In genomic region chr19:49450405-49450804, GRCh38 we compare ENCODE assay signal across 10 cellular contexts. TPM values are rescaled to one million over a fixed set of nuclear protein-coding genes. Genes with fewer than 3 reads are reported as not detected.
DNase-seq lines count a peak whose midpoint lies in the region; ATAC-seq and TF ChIP-seq lines count a peak whose summit lies in the region.
"Had no signal": no experiment of that assay in that cellular context is flagged by ENCODE, and none has a peak within 500 bp of the region (broad histone marks: within the 10 kb centered on the region; RNA-seq: fewer than 3 reads in every experiment).

No MANE protein-coding gene starts in this region.

- no peak overlapping the region for H2AFZ ChIP-seq in smooth muscle cell (ENCODE audit: low read depth)

- peak overlapping the region; percentile 95 for H3K9ac ChIP-seq in SK-N-MC (ENCODE audit: insufficient read length)
- H3K9ac ChIP-seq in smooth muscle cell (ENCODE audit: low read depth) = peak overlapping the region; percentile 87

- ATAC-seq in HG02973 (IDR thresholded peaks at IDR 0.05; ENCODE audit: unreplicated experiment) = no peak
- ATAC-seq in HG03439 (IDR thresholded peaks at IDR 0.05; ENCODE audit: unreplicated experiment) = no peak

- H3K27ac Mint-ChIP-seq in T-helper 2 cell treated with Interferon-gamma antibody and Interleukin-4, amounts not matched to agents 5 μg/mL and 100 μg/mL, for 36 hours = peak overlapping the region; percentile 69

- no peaks in the 10 kb centered on the region for H3K27me3 Mint-ChIP-seq in T-helper 2 cell treated with Interferon-gamma antibody and Interleukin-4, amounts not matched to agents 5 μg/mL and 100 μg/mL, for 36 hours (ENCODE audit: low read depth)

- peaks cover 34% of the 10 kb centered on the region for H3K4me1 Mint-ChIP-seq in T-helper 2 cell treated with Interferon-gamma antibody and Interleukin-4, amounts not matched to agents 5 μg/mL and 100 μg/mL, for 36 hours (ENCODE audit: low read depth)

- H3K4me3 ChIP-seq in SK-N-MC (peak overlapping the region; percentile 96), fibroblast of mammary gland (ENCODE audit: control insufficient read depth, low read depth, low read length) (peak overlapping the region; percentile 98), smooth muscle cell (peak overlapping the region; percentile 86)

- H3K27me3 ChIP-seq in smooth muscle cell (ENCODE audit: low read depth) = no peaks in the 10 kb centered on the region

- H3K27ac ChIP-seq in SK-N-MC (peak overlapping the region; percentile 26; the same call in 1 of the 2 replicates), smooth muscle cell (ENCODE audit: low read depth) (no peak overlapping the region)

- H3K36me3 ChIP-seq in SK-N-MC (ENCODE audit: insufficient read depth, low read length) (peaks cover 26% of the 10 kb centered on the region), smooth muscle cell (ENCODE audit: low read depth) (no peaks in the 10 kb centered on the region)

- no peaks in the 10 kb centered on the region for H3K79me2 ChIP-seq in smooth muscle cell (ENCODE audit: low read depth)

- H3K9me3 ChIP-seq in SK-N-MC (ENCODE audit: low read depth, low read length) (no peaks in the 10 kb centered on the region), smooth muscle cell (replicated peaks; ENCODE audit: low read depth) (no peaks in the 10 kb centered on the region)

- no peak for TF ChIP-seq CTCF in fibroblast of mammary gland (conservative IDR thresholded peaks at IDR 0.05; ENCODE audit: control insufficient read depth, insufficient read depth, low read depth, low read length)
- no peak for TF ChIP-seq CTCF in smooth muscle cell (IDR thresholded peaks at IDR 0.05; ENCODE audit: borderline replicate concordance, insufficient read depth, poor library complexity, severe bottlenecking)

- H3K36me3 Mint-ChIP-seq in T-helper 2 cell treated with Interferon-gamma antibody and Interleukin-4, amounts not matched to agents 5 μg/mL and 100 μg/mL, for 36 hours (ENCODE audit: low read depth) = peaks cover 46% of the 10 kb centered on the region

- DNase-seq in T-helper 2 cell treated with Interferon-gamma antibody and Interleukin-4, amounts not matched to agents 5 μg/mL and 100 μg/mL, for 36 hours (ENCODE audit: low spot score) = no peak
- DNase-seq in T-helper 2 cell = no peak
- DNase-seq in SK-N-MC (ENCODE audit: low read depth, low spot score) = no peak
- no peak for DNase-seq in fibroblast of mammary gland (ENCODE audit: low read depth)
- DNase-seq in smooth muscle cell (lab: John Stamatoyannopoulos, UW; ENCODE audit: unreplicated experiment) = no peak
- no peak for DNase-seq in SK-N-DZ (ENCODE audit: low spot score)
- DNase-seq: hippocampal formation, OCI-M1 had no signal

- peak overlapping the region; percentile 93 for H3K4me2 ChIP-seq in smooth muscle cell

- no peaks in the 10 kb centered on the region for H4K20me1 ChIP-seq in smooth muscle cell (ENCODE audit: low read depth)

- 92% methylated on average over 7 of the region's 7 CpGs for WGBS in smooth muscle cell (ENCODE audit: low lambda C conversion rate)

- H3F3A ChIP-seq in smooth muscle cell (ENCODE audit: low read depth) = no peaks in the 10 kb centered on the region

- H3K9me3 Mint-ChIP-seq in T-helper 2 cell treated with Interferon-gamma antibody and Interleukin-4, amounts not matched to agents 5 μg/mL and 100 μg/mL, for 36 hours = no peaks in the 10 kb centered on the region

- H3K4me3 Mint-ChIP-seq in T-helper 2 cell treated with Interferon-gamma antibody and Interleukin-4, amounts not matched to agents 5 μg/mL and 100 μg/mL, for 36 hours = peak overlapping the region; percentile 99

- peaks cover 13% of the 10 kb centered on the region for H3K4me1 ChIP-seq in smooth muscle cell (ENCODE audit: low read depth)

RNA-seq across cellular contexts. Expression of gene PIH1D1, which starts 1.2 kb away (rescaled TPM):
- total RNA-seq in smooth muscle cell = 54.7 and 77.1 TPM in 2 replicates
- polyA plus RNA-seq in smooth muscle cell = 84.9 and 89.8 TPM in 2 replicates
- 105 and 107 TPM in 2 replicates for polyA plus RNA-seq in SK-N-DZ (2014; cell fraction: cytosol; rRNA removed)
- polyA plus RNA-seq in SK-N-DZ (2014; cell fraction: nucleus; rRNA removed) = 190 and 225 TPM in 2 replicates

RNA-seq across cellular contexts. Expression of gene ALDH16A1, which starts 2.6 kb away (rescaled TPM):
- 10.5 and 18.6 TPM in 2 replicates for total RNA-seq in smooth muscle cell
- polyA plus RNA-seq in smooth muscle cell = 24.6 and 24.7 TPM in 2 replicates
- 6.8 and 14.6 TPM in 2 replicates for polyA plus RNA-seq in SK-N-DZ (2014; cell fraction: cytosol; rRNA removed)
- 20.4 and 21.3 TPM in 2 replicates for polyA plus RNA-seq in SK-N-DZ (2014; cell fraction: nucleus; rRNA removed)

RNA-seq across cellular contexts. Expression of gene SLC17A7, which starts 9.1 kb away (rescaled TPM):
- 0.04 and 0.54 TPM in 2 replicates for total RNA-seq in smooth muscle cell
- 0.39 TPM in 1 of 2 replicates, not detected in the other for polyA plus RNA-seq in smooth muscle cell
- not detected in 2 replicates for polyA plus RNA-seq in SK-N-DZ (2014; cell fraction: cytosol; rRNA removed)
- 0.16 TPM in 1 of 2 replicates, not detected in the other for polyA plus RNA-seq in SK-N-DZ (2014; cell fraction: nucleus; rRNA removed)

RNA-seq across cellular contexts. Expression of gene FLT3LG, which starts 23.6 kb away (rescaled TPM):
- 0.27 and 0.45 TPM in 2 replicates for total RNA-seq in smooth muscle cell
- polyA plus RNA-seq in smooth muscle cell = 0.85 and 2.0 TPM in 2 replicates
- polyA plus RNA-seq in SK-N-DZ (2014; cell fraction: cytosol; rRNA removed) = 0.32 and 0.54 TPM in 2 replicates
- 1.1 and 1.5 TPM in 2 replicates for polyA plus RNA-seq in SK-N-DZ (2014; cell fraction: nucleus; rRNA removed)

RNA-seq across cellular contexts. Expression of gene GFY, which starts 25.2 kb away (rescaled TPM):
- total RNA-seq in smooth muscle cell = not detected in 2 replicates
- polyA plus RNA-seq in smooth muscle cell = not detected in 2 replicates
- not detected in 2 replicates for polyA plus RNA-seq in SK-N-DZ (2014; cell fraction: cytosol; rRNA removed)
- not detected in 2 replicates for polyA plus RNA-seq in SK-N-DZ (2014; cell fraction: nucleus; rRNA removed)
